ENCODE assay signal across 29 cellular contexts in the genomic region with DNA sequence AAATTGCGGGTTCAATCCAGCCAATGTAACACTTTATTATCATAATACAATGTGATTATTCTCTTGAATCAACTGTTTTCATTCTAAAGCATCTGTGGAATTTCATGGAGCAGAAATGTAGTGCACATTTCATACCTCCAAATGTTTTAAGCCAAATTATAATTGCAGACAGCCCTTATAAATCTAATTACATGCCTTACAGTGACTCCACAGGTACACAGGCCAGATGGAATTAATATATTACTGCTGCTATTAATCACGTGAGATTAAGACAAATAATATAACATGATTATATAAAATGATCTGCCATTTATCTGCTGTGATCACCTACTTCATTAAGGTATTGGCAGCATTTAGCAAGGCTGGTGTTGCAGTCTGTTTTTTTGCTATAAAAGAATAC.
"Had no signal": no experiment of that assay in that cellular context is flagged by ENCODE, and none has a peak within 500 bp of the region (broad histone marks: within the 10 kb centered on the region; RNA-seq: fewer than 3 reads in every experiment).

No MANE protein-coding gene starts in this region.

- H3K4me2 ChIP-seq: neural progenitor cell had no signal

- H3K9me3 ChIP-seq: ovary, psoas muscle, right lobe of liver, sigmoid colon, suprapubic skin, testis, tibial artery, transverse colon, upper lobe of right lung, uterus had no signal

- H3K27ac Mint-ChIP-seq: natural killer cell; nephron; neural progenitor cell; progenitor cell of endocrine pancreas; stimulated activated effector memory CD8-positive, alpha-beta T cell treated with anti-CD3 and anti-CD28 coated beads, Interleukin-12 subunit alpha, Interleukin-12 subunit beta, amount 100 ng/mL, for 72 hours; stimulated activated naive B cell treated with anti-CD40 and anti-IgM and Interleukin-4, amounts not matched to agents 10 μg/mL and 1 μg/mL and 100 μg/mL, for 72 hours; stimulated activated naive CD8-positive, alpha-beta T cell treated with anti-CD3 and anti-CD28 coated beads, Interleukin-15, Interleukin-2, amounts not matched to agents 100 ng/mL and 50 ng/mL, for 24 hours; type B pancreatic cell had no signal

- H3K27me3 Mint-ChIP-seq: progenitor cell of endocrine pancreas had no signal

- H3K9ac ChIP-seq: neural progenitor cell, parathyroid adenoma had no signal

- H3K9me3 Mint-ChIP-seq: natural killer cell; stimulated activated effector memory CD8-positive, alpha-beta T cell treated with anti-CD3 and anti-CD28 coated beads, Interleukin-12 subunit alpha, Interleukin-12 subunit beta, amount 100 ng/mL, for 72 hours; type B pancreatic cell had no signal

- H3K27ac ChIP-seq: neural progenitor cell, ovary, parathyroid adenoma, psoas muscle, right lobe of liver, sigmoid colon, suprapubic skin, testis, tibial artery, transverse colon, upper lobe of right lung, uterus had no signal

- H3K36me3 ChIP-seq: neural progenitor cell, ovary, right lobe of liver, sigmoid colon, suprapubic skin, tibial artery, transverse colon, upper lobe of right lung, uterus had no signal

- H3K27me3 ChIP-seq: neural progenitor cell, ovary, right lobe of liver, sigmoid colon, suprapubic skin, testis, tibial artery, transverse colon, upper lobe of right lung, uterus had no signal

- H3K4me3 ChIP-seq: neural progenitor cell, ovary, psoas muscle, right lobe of liver, sigmoid colon, suprapubic skin, testis, tibial artery, transverse colon, upper lobe of right lung, uterus had no signal

- H3K79me2 ChIP-seq: parathyroid adenoma had no signal

- H2AFZ ChIP-seq: neural progenitor cell, parathyroid adenoma had no signal

- DNase-seq: natural killer cell; occipital lobe; ovary; posterior cingulate gyrus; psoas muscle; right cardiac atrium; right lobe of liver; sigmoid colon; small intestine; stimulated activated CD4-positive, alpha-beta T cell treated with anti-CD3 and anti-CD28 coated beads, Interleukin-15, amount 100 ng/mL, for 24 hours; stimulated activated CD4-positive, alpha-beta T cell treated with anti-CD3 and anti-CD28 coated beads, Interleukin-2, amount 100 ng/mL, for 24 hours; stimulated activated CD4-positive, alpha-beta T cell treated with anti-CD3 and anti-CD28 coated beads, Interleukin-2, amount 100 ng/mL, for 48 hours; stimulated activated CD4-positive, alpha-beta T cell treated with anti-CD3 and anti-CD28 coated beads, Interleukin-4, amount 100 ng/mL, for 24 hours; stimulated activated naive B cell treated with anti-CD40 and anti-IgM and Interleukin-4, amounts not matched to agents 10 μg/mL and 1 μg/mL and 100 μg/mL, for 72 hours; stimulated activated naive CD4-positive, alpha-beta T cell treated with Interleukin-2 at 50 U/mL for 16 hours; substantia nigra; testis; tibial artery; transverse colon; upper lobe of right lung; uterus had no signal

- H3K4me1 ChIP-seq: neural progenitor cell, parathyroid adenoma, psoas muscle, right lobe of liver, sigmoid colon, suprapubic skin, testis, tibial artery, transverse colon, upper lobe of right lung, uterus had no signal

- H3K4me3 Mint-ChIP-seq: natural killer cell; nephron; neural progenitor cell; stimulated activated effector memory CD8-positive, alpha-beta T cell treated with anti-CD3 and anti-CD28 coated beads, Interleukin-12 subunit alpha, Interleukin-12 subunit beta, amount 100 ng/mL, for 72 hours; stimulated activated naive B cell treated with anti-CD40 and anti-IgM and Interleukin-4, amounts not matched to agents 10 μg/mL and 1 μg/mL and 100 μg/mL, for 72 hours; stimulated activated naive CD8-positive, alpha-beta T cell treated with anti-CD3 and anti-CD28 coated beads, Interleukin-15, Interleukin-2, amounts not matched to agents 100 ng/mL and 50 ng/mL, for 24 hours; type B pancreatic cell had no signal

- ATAC-seq: natural killer cell; psoas muscle; right cardiac atrium; right lobe of liver; stimulated activated effector memory CD8-positive, alpha-beta T cell treated with anti-CD3 and anti-CD28 coated beads, Interleukin-12 subunit alpha, Interleukin-12 subunit beta, amount 100 ng/mL, for 72 hours; stimulated activated naive B cell treated with anti-CD40 and anti-IgM and Interleukin-4, amounts not matched to agents 10 μg/mL and 1 μg/mL and 100 μg/mL, for 72 hours; upper lobe of right lung had no signal

- H3K4me1 Mint-ChIP-seq: natural killer cell; neural progenitor cell; stimulated activated effector memory CD8-positive, alpha-beta T cell treated with anti-CD3 and anti-CD28 coated beads, Interleukin-12 subunit alpha, Interleukin-12 subunit beta, amount 100 ng/mL, for 72 hours; stimulated activated naive B cell treated with anti-CD40 and anti-IgM and Interleukin-4, amounts not matched to agents 10 μg/mL and 1 μg/mL and 100 μg/mL, for 72 hours had no signal
